Comparison of ENCODE assay signal across 8 cellular contexts in genomic region chr7:64630496-64630895, GRCh38. TPM values are rescaled to one million over a fixed set of nuclear protein-coding genes. Genes with fewer than 3 reads are reported as not detected.
DNase-seq lines count a peak whose midpoint lies in the region; ATAC-seq, FAIRE-seq and TF ChIP-seq lines count a peak whose summit lies in the region.

No MANE protein-coding gene starts in this region.

- no peak for TF ChIP-seq EP300 in K562 (IDR thresholded peaks at IDR 0.05; ENCODE audit: low read length)

- no peak overlapping the region for H3K27ac Mint-ChIP-seq in naive thymus-derived CD8-positive, alpha-beta T cell
- no peak overlapping the region for H3K27ac Mint-ChIP-seq in CD8-positive, alpha-beta memory T cell

- H4K20me1 ChIP-seq in DND-41 (ENCODE audit: insufficient read depth, low read length) (no peaks in the 10 kb centered on the region), K562 (replicated peaks; ENCODE audit: control insufficient read depth, insufficient read depth, low read length) (no peaks in the 10 kb centered on the region)

- no peak for FAIRE-seq in K562 (lab: Jason Lieb, UNC)

- POLR2A ChIA-PET in K562 (lab: Yijun Ruan, JAX): no interaction called here
- POLR2A ChIA-PET in naive thymus-derived CD8-positive, alpha-beta T cell (lab: Charles Lee): no interaction called here
- POLR2A ChIA-PET in CD8-positive, alpha-beta memory T cell (lab: Charles Lee): no interaction called here

- DNase-seq in DND-41 (peak; percentile 12), LHCN-M2 (ENCODE audit: low read depth) (peak; percentile 24), K562 (ENCODE audit: extremely low read depth in 1 of 4, low spot score in 3 of 4) (peak; percentile 32 to 49 (median 43)), GM13976 (ENCODE audit: low spot score) (no peak)
- DNase-seq in naive thymus-derived CD8-positive, alpha-beta T cell: no peak
- DNase-seq in CD8-positive, alpha-beta memory T cell: no peak

- no TSS peak for BruUV-seq in K562 (replicated peaks; lab: Mats Ljungman, UMichigan)

- H3K9me3 ChIP-seq in DND-41 (ENCODE audit: insufficient read depth, low read length, severe bottlenecking) (no peaks in the 10 kb centered on the region), K562 (replicated peaks; ENCODE audit: control insufficient read depth, insufficient read depth, low read depth, low read length) (no peaks in the 10 kb centered on the region)
- no peaks in the 10 kb centered on the region for H3K9me3 ChIP-seq in CD8-positive, alpha-beta memory T cell (ENCODE audit: low read length)

- H3K79me2 ChIP-seq in DND-41 (ENCODE audit: insufficient read depth, low read length): no peaks in the 10 kb centered on the region
- no peaks in the 10 kb centered on the region for H3K79me2 ChIP-seq in K562 (ENCODE audit: control insufficient read depth, insufficient read depth, low read length)

- in situ Hi-C loops in K562 (cut with MboI) (loop anchor here (25.0 kb wide), 1 partner anchor 682 kb away; no protein-coding TSS in a partner anchor), GM13976 (cut with MboI; ENCODE audit: low sequenced_read_pairs, unreplicated experiment) (no loop called here)

- no peaks in the 10 kb centered on the region for H3K9me1 ChIP-seq in K562 (ENCODE audit: control insufficient read depth, insufficient read depth, low read length)

- H3K9ac ChIP-seq in DND-41 (ENCODE audit: low read depth, low read length) (no peak overlapping the region), K562 (ENCODE audit: insufficient read depth in 1 of 2, low read depth in 2 of 2, low read length in 2 of 2) (no peak overlapping the region)

- no peak overlapping the region for H3K4me3 Mint-ChIP-seq in naive thymus-derived CD8-positive, alpha-beta T cell
- H3K4me3 Mint-ChIP-seq in CD8-positive, alpha-beta memory T cell: no peak overlapping the region

- peak; percentile 54; the same call in 1 of the 3 replicates for ATAC-seq in DND-41 (ENCODE audit: insufficient read depth, low read depth)
- ATAC-seq in K562: peak; percentile 88
- ATAC-seq in naive thymus-derived CD8-positive, alpha-beta T cell: peak; percentile 41 to 42
- no peak for ATAC-seq in GM21619 (IDR thresholded peaks at IDR 0.05; ENCODE audit: unreplicated experiment)
- ATAC-seq in GM18870 (IDR thresholded peaks at IDR 0.05; ENCODE audit: unreplicated experiment): no peak

- intact Hi-C loops in K562 (cut with micrococcal nuclease): no loop called here

- H3K36me3 ChIP-seq in DND-41 (ENCODE audit: insufficient read depth, low read length) (no peaks in the 10 kb centered on the region), K562 (ENCODE audit: control insufficient read depth, insufficient read depth, low read length) (no peaks in the 10 kb centered on the region)
- H3K36me3 ChIP-seq in CD8-positive, alpha-beta memory T cell (ENCODE audit: insufficient read depth, low read length): no peaks in the 10 kb centered on the region

- H3K27ac ChIP-seq in DND-41 (ENCODE audit: low read length) (no peak overlapping the region), K562 (ENCODE audit: extremely low read depth, low read depth, low read length) (no peak overlapping the region)
- no peak overlapping the region for H3K27ac ChIP-seq in CD8-positive, alpha-beta memory T cell (ENCODE audit: low read depth, low read length)

- H3K4me1 Mint-ChIP-seq in naive thymus-derived CD8-positive, alpha-beta T cell: no peaks in the 10 kb centered on the region
- H3K4me1 Mint-ChIP-seq in CD8-positive, alpha-beta memory T cell: no peaks in the 10 kb centered on the region

- TF ChIP-seq CTCF in DND-41 (IDR thresholded peaks at IDR 0.05; ENCODE audit: borderline replicate concordance, extremely low read depth, low read length, poor library complexity, severe bottlenecking): peak; percentile 65
- peak; percentile 40 to 60 (median 57); a peak in 5 of 6 replicates for TF ChIP-seq CTCF in K562 (IDR thresholded peaks at IDR 0.05 in 2 of 3, conservative IDR thresholded peaks at IDR 0.05 in 1 of 3; ENCODE audit: insufficient read depth in 2 of 3, low read depth in 1 of 3, low read length in 3 of 3)
- TF ChIP-seq CTCF in GM13976 (IDR thresholded peaks at IDR 0.05; ENCODE audit: borderline replicate concordance, control extremely low read depth, extremely low read depth, insufficient read depth, missing control alignments): no peak

- H3K4me2 ChIP-seq in DND-41 (ENCODE audit: insufficient read depth, low read length) (no peak overlapping the region), K562 (ENCODE audit: insufficient read depth, low read length) (no peak overlapping the region)

- H3K27me3 Mint-ChIP-seq in naive thymus-derived CD8-positive, alpha-beta T cell: no peaks in the 10 kb centered on the region
- peaks cover 0 to 1% of the 10 kb centered on the region in 2 donors for H3K27me3 Mint-ChIP-seq in CD8-positive, alpha-beta memory T cell

- no peaks in the 10 kb centered on the region for H3K27me3 ChIP-seq in DND-41 (ENCODE audit: insufficient read depth, low read length, poor library complexity)
- H3K27me3 ChIP-seq in K562 (ENCODE audit: control insufficient read depth in 2 of 2, insufficient read depth in 2 of 2, low read length in 2 of 2): no peaks in the 10 kb centered on the region
- no peaks in the 10 kb centered on the region for H3K27me3 ChIP-seq in CD8-positive, alpha-beta memory T cell (ENCODE audit: insufficient read depth, low read length, poor library complexity, severe bottlenecking)

- H3K36me3 Mint-ChIP-seq in naive thymus-derived CD8-positive, alpha-beta T cell: no peaks in the 10 kb centered on the region
- no peaks in the 10 kb centered on the region for H3K36me3 Mint-ChIP-seq in CD8-positive, alpha-beta memory T cell

- 0% methylated on average over 2 of the region's 2 CpGs for WGBS in K562 (ENCODE audit: insufficient coverage, low coverage, missing lambda C conversion rate)

- no peaks in the 10 kb centered on the region for H3K4me1 ChIP-seq in DND-41 (ENCODE audit: insufficient read depth, low read length)
- no peaks in the 10 kb centered on the region for H3K4me1 ChIP-seq in K562 (replicated peaks in 1 of 2; ENCODE audit: control insufficient read depth in 2 of 2, insufficient read depth in 2 of 2, low read length in 2 of 2)
- no peaks in the 10 kb centered on the region for H3K4me1 ChIP-seq in CD8-positive, alpha-beta memory T cell (ENCODE audit: insufficient read depth, low read length)

- no peaks in the 10 kb centered on the region for H3K9me3 Mint-ChIP-seq in naive thymus-derived CD8-positive, alpha-beta T cell
- H3K9me3 Mint-ChIP-seq in CD8-positive, alpha-beta memory T cell: no peaks in the 10 kb centered on the region

- no peak overlapping the region for H2AFZ ChIP-seq in DND-41 (ENCODE audit: low read depth, low read length)
- no peak overlapping the region for H2AFZ ChIP-seq in K562 (ENCODE audit: low read depth, low read length)

- CTCF ChIA-PET in K562 (lab: Yijun Ruan, JAX; ENCODE audit: low intra/inter-chr PET ratio): no interaction called here
- CTCF ChIA-PET in CD8-positive, alpha-beta memory T cell (lab: Charles Lee): interaction anchor here (0.7 to 1.8 kb wide), 6 partner anchors 9 to 448 kb away, joined by 3 to 9 read pairs (median 4); no protein-coding TSS in a partner anchor

- TF ChIP-seq POLR2A in K562 (conservative IDR thresholded peaks at IDR 0.05): no peak

- H3K4me3 ChIP-seq in DND-41 (ENCODE audit: low read depth in 1 of 2, low read length in 2 of 2): no peak overlapping the region
- no peak overlapping the region for H3K4me3 ChIP-seq in K562
- H3K4me3 ChIP-seq in CD8-positive, alpha-beta memory T cell (ENCODE audit: low read length): no peak overlapping the region

- TF ChIP-seq RAD21 in K562 (CRISPR knock-in tag; conservative IDR thresholded peaks at IDR 0.05 in 1 of 2, IDR thresholded peaks at IDR 0.05 in 1 of 2): peak in 1 of 2 experiments; percentile 51; a peak in 2 of 4 replicates

TF ChIP-seq in K562, 482 proteins besides CTCF, POLR2A, EP300 and RAD21:
- TF ChIP-seq MTA1 (IDR thresholded peaks at IDR 0.05; ENCODE audit: borderline replicate concordance) (no peak), SMC3 (conservative IDR thresholded peaks at IDR 0.05; ENCODE audit: insufficient read depth, low read depth, low read length) (peak; percentile 67)
TF ChIP-seq in K562: peak in this region for 1.

RNA-seq across cellular contexts. Expression of gene ZNF107, which starts 35.4 kb away (rescaled TPM):
- total RNA-seq in LHCN-M2 (2014; rRNA removed) (10.5 and 11.3 TPM in 2 replicates), K562 (2014; rRNA removed) (5.3 and 7.1 TPM in 2 replicates), K562 (2014; rRNA removed; fragmentation: Illumina TruSeq; extraction: Trizol) (13.2 and 14.5 TPM in 2 replicates), K562 (2015; rRNA removed; fragmentation: Illumina TruSeq; extraction: Trizol) (14.1 and 14.2 TPM in 2 replicates), K562 (2021) (7.7 and 7.9 TPM in 2 replicates)
- polyA plus RNA-seq in LHCN-M2 (2012): 1.2 TPM
- 13.9 and 28.5 TPM in 2 replicates for total RNA-seq in K562 (2011; cell fraction: chromatin; rRNA removed; ENCODE audit: low replicate concordance)
- total RNA-seq in K562 (2011; cell fraction: nucleolus; rRNA removed): 6.3 and 10.4 TPM in 2 replicates
- 14.0 and 20.2 TPM in 2 replicates for total RNA-seq in K562 (2011; cell fraction: nucleoplasm; rRNA removed)
- polyA plus RNA-seq in K562 (2011; rRNA removed) (5.7 and 6.7 TPM in 2 replicates), K562 (2014; fragmentation: Illumina TruSeq; extraction: Trizol) (9.8 and 13.1 TPM in 2 replicates), K562 (2014; fragmentation: Nextera tagmentation; extraction: Ambion mirVana) (1 to 10 TPM; 2.4 to 4.5 TPM), K562 (2014; rRNA removed) (8.9 and 9.3 TPM in 2 replicates)
- polyA plus RNA-seq in K562 (2011; cell fraction: cytosol; rRNA removed): 2.7 and 3.2 TPM in 2 replicates
- polyA plus RNA-seq in K562 (2011; cell fraction: nucleus; rRNA removed): 6.6 and 8.4 TPM in 2 replicates
- polyA plus RNA-seq in K562 (2012): 4.3 and 5.9 TPM in 2 replicates
- 10.5 and 12.3 TPM in 2 replicates for polyA minus RNA-seq in K562 (2011; rRNA and poly(A)+ RNA removed)
- polyA minus RNA-seq in K562 (2011; cell fraction: cytosol; rRNA and poly(A)+ RNA removed): 2.3 and 6.4 TPM in 2 replicates
- polyA minus RNA-seq in K562 (2011; cell fraction: nucleus; rRNA and poly(A)+ RNA removed): 7.1 and 8.9 TPM in 2 replicates
- 10 to 100 TPM; 32.5 to 33.6 TPM for total RNA-seq in naive thymus-derived CD8-positive, alpha-beta T cell
- polyA plus RNA-seq in naive thymus-derived CD8-positive, alpha-beta T cell: 10 to 100 TPM in 2 of 3 donors, 1 to 10 TPM in 1; 9.7 to 12.8 (median 11.7) TPM
- total RNA-seq in CD8-positive, alpha-beta memory T cell: 10 to 100 TPM; 13.5 to 14.2 TPM
- 9.9 TPM for polyA plus RNA-seq in CD8-positive, alpha-beta memory T cell

Comparison
In these comparisons a context has a peak if more than half of its experiments do, and no peak if none do; other contexts are left out.
1. ATAC-seq: peak in DND-41 (single experiment), K562 (single experiment) and naive thymus-derived CD8-positive, alpha-beta T cell (2 of 2); none in GM21619 (single experiment) and GM18870 (single experiment).
2. DNase-seq: peak in DND-41 (single experiment), LHCN-M2 (single experiment) and K562 (4 of 4); none in naive thymus-derived CD8-positive, alpha-beta T cell (0 of 10), CD8-positive, alpha-beta memory T cell (0 of 5) and GM13976 (single experiment).